Comparison of ENCODE assay signal across 8 cellular contexts in genomic region chr3:17741621-17742091, GRCh38. TPM values are rescaled to one million over a fixed set of nuclear protein-coding genes. Genes with fewer than 3 reads are reported as not detected.
DNase-seq lines count a peak whose midpoint lies in the region; ATAC-seq and TF ChIP-seq lines count a peak whose summit lies in the region.

No MANE protein-coding gene starts in this region.

- H3K4me1 ChIP-seq in BE2C, result no peaks in the 10 kb centered on the region
- peaks cover 21% of the 10 kb centered on the region for H3K4me1 ChIP-seq in HUES48 (ENCODE audit: control insufficient read depth, insufficient read depth, low read length)

- H3K4me1 Mint-ChIP-seq in activated CD8-positive, alpha-beta T cell treated with anti-CD3 and anti-CD28 coated beads for 36 hours (ENCODE audit: low read depth), result peaks cover 44% of the 10 kb centered on the region
- H3K4me1 Mint-ChIP-seq in stimulated activated effector memory CD8-positive, alpha-beta T cell treated with anti-CD3 and anti-CD28 coated beads, Interleukin-12 subunit alpha, Interleukin-12 subunit beta, amount 100 ng/mL, for 72 hours, result peaks cover 42% of the 10 kb centered on the region

- CTCF ChIA-PET in activated CD8-positive, alpha-beta T cell treated with anti-CD3 and anti-CD28 coated beads for 36 hours (lab: Charles Lee), result interaction anchor here (3.5 kb wide), 1 partner anchor 100 kb away, joined by 11 read pairs; no protein-coding TSS in a partner anchor

- H3K36me3 Mint-ChIP-seq in activated CD8-positive, alpha-beta T cell treated with anti-CD3 and anti-CD28 coated beads for 36 hours (ENCODE audit: low read depth), result peaks cover 9% of the 10 kb centered on the region
- H3K36me3 Mint-ChIP-seq in stimulated activated effector memory CD8-positive, alpha-beta T cell treated with anti-CD3 and anti-CD28 coated beads, Interleukin-12 subunit alpha, Interleukin-12 subunit beta, amount 100 ng/mL, for 72 hours, result peaks cover 7% of the 10 kb centered on the region

- H3K9me3 ChIP-seq in BE2C (no peaks in the 10 kb centered on the region), HUES48 (ENCODE audit: control insufficient read depth, insufficient read depth, low read length) (no peaks in the 10 kb centered on the region)

- H3K4me3 ChIP-seq in BE2C (ENCODE audit: low read depth, low read length) (peak overlapping the region; percentile 63), HUES48 (ENCODE audit: low read depth, low read length) (peak overlapping the region; percentile 82), iPS-11a (ENCODE audit: low read depth, low read length) (peak overlapping the region; percentile 49)

- H3K36me3 ChIP-seq in BE2C (no peaks in the 10 kb centered on the region), HUES48 (ENCODE audit: control insufficient read depth, insufficient read depth, low read length) (no peaks in the 10 kb centered on the region)

- intact Hi-C loops in activated CD8-positive, alpha-beta T cell treated with anti-CD3 and anti-CD28 coated beads for 36 hours (cut with micrococcal nuclease), result no loop called here

- ATAC-seq in activated CD8-positive, alpha-beta T cell treated with anti-CD3 and anti-CD28 coated beads for 36 hours, result no peak
- no peak for ATAC-seq in stimulated activated effector memory CD8-positive, alpha-beta T cell treated with anti-CD3 and anti-CD28 coated beads, Interleukin-12 subunit alpha, Interleukin-12 subunit beta, amount 100 ng/mL, for 72 hours
- no peak for ATAC-seq in HG03460 (IDR thresholded peaks at IDR 0.05; ENCODE audit: unreplicated experiment)

- no peak for DNase-seq in BE2C
- no peak for DNase-seq in activated CD8-positive, alpha-beta T cell treated with anti-CD3 and anti-CD28 coated beads for 36 hours
- DNase-seq in stimulated activated effector memory CD8-positive, alpha-beta T cell treated with anti-CD3 and anti-CD28 coated beads, Interleukin-12 subunit alpha, Interleukin-12 subunit beta, amount 100 ng/mL, for 72 hours (ENCODE audit: low spot score in 2 of 2), result no peak
- no peak for DNase-seq in activated effector memory CD4-positive, alpha-beta T cell treated with Interleukin-2 at 50 U/mL for 16 hours
- no peak for DNase-seq in stimulated activated CD4-positive, alpha-beta T cell treated with anti-CD3 and anti-CD28 coated beads, Interleukin-12 subunit alpha, Interleukin-12 subunit beta, amount 100 ng/mL, for 4 hours

- H3K27me3 Mint-ChIP-seq in activated CD8-positive, alpha-beta T cell treated with anti-CD3 and anti-CD28 coated beads for 36 hours, result no peaks in the 10 kb centered on the region

- no peaks in the 10 kb centered on the region for H3K9me3 Mint-ChIP-seq in activated CD8-positive, alpha-beta T cell treated with anti-CD3 and anti-CD28 coated beads for 36 hours
- no peaks in the 10 kb centered on the region for H3K9me3 Mint-ChIP-seq in stimulated activated effector memory CD8-positive, alpha-beta T cell treated with anti-CD3 and anti-CD28 coated beads, Interleukin-12 subunit alpha, Interleukin-12 subunit beta, amount 100 ng/mL, for 72 hours

- TF ChIP-seq CTCF in BE2C (IDR thresholded peaks at IDR 0.05; ENCODE audit: low read depth, low read length), result no peak
- no peak for TF ChIP-seq CTCF in activated CD8-positive, alpha-beta T cell treated with anti-CD3 and anti-CD28 coated beads for 36 hours (IDR thresholded peaks at IDR 0.05)

- POLR2A ChIA-PET in activated CD8-positive, alpha-beta T cell treated with anti-CD3 and anti-CD28 coated beads for 36 hours (lab: Charles Lee), result interaction anchor here (0.5 to 2.0 kb wide), 3 partner anchors 11 to 165 kb away, joined by 3 to 6 read pairs (median 5); no protein-coding TSS in a partner anchor

- peak overlapping the region; percentile 98 for H3K27ac Mint-ChIP-seq in activated CD8-positive, alpha-beta T cell treated with anti-CD3 and anti-CD28 coated beads for 36 hours
- H3K27ac Mint-ChIP-seq in stimulated activated effector memory CD8-positive, alpha-beta T cell treated with anti-CD3 and anti-CD28 coated beads, Interleukin-12 subunit alpha, Interleukin-12 subunit beta, amount 100 ng/mL, for 72 hours, result peak overlapping the region; percentile 91

- peak overlapping the region; percentile 89 for H3K9ac ChIP-seq in HUES48 (ENCODE audit: low read depth, low read length)

- H3K4me3 Mint-ChIP-seq in activated CD8-positive, alpha-beta T cell treated with anti-CD3 and anti-CD28 coated beads for 36 hours, result peak overlapping the region; percentile 93
- H3K4me3 Mint-ChIP-seq in stimulated activated effector memory CD8-positive, alpha-beta T cell treated with anti-CD3 and anti-CD28 coated beads, Interleukin-12 subunit alpha, Interleukin-12 subunit beta, amount 100 ng/mL, for 72 hours, result peak overlapping the region; percentile 81

- H3K27me3 ChIP-seq in BE2C, result no peaks in the 10 kb centered on the region
- H3K27me3 ChIP-seq in HUES48 (ENCODE audit: control insufficient read depth, insufficient read depth, low read length), result no peaks in the 10 kb centered on the region

- peak overlapping the region; percentile 100 for H3K27ac ChIP-seq in HUES48 (ENCODE audit: low read depth, low read length)

RNA-seq across cellular contexts. Expression of gene TBC1D5, which starts 0.8 kb away (rescaled TPM):
- 7.5 TPM for polyA plus RNA-seq in BE2C (2012; ENCODE audit: insufficient read depth, insufficient read length, low read depth)
- 10 to 100 TPM; 46.3 to 47.8 TPM for total RNA-seq in activated CD8-positive, alpha-beta T cell treated with anti-CD3 and anti-CD28 coated beads for 36 hours
